8 cellular contexts compared by ENCODE assay signal in the genomic region with DNA sequence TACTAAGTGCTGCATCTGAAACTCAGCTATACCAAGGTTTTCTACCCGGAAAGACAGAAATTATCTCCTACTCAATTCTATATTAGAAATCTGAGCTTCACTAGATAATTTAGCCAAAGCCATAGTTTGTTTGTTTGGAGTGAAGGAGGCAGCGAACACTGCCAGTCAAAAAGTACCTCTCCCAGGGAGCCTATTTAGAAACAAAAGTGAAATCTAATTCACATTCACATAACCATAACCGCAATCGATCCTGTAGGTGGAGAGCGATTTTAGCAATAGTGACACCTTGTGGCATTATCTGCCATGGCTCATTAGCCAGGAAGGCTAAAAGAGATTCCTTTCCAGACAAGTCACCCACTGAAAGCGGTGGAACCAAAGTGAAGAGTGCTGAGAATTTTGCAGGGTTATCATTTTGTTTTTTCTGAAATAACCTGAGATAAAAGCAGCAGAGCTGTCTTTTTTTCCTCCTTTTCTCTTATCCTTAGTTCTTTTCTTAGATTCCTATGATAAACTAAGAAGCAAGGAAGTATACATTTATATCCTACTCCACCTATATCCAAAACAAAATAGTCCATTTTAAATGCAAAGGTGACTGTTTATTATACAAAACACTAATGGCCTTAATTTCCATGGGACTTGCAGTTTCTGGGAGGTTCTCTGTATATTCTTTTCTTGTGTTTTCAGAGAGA.
DNase-seq lines count a peak whose midpoint lies in the region; ATAC-seq and TF ChIP-seq lines count a peak whose summit lies in the region.

No MANE protein-coding gene starts in this region.

- H3K36me3 ChIP-seq in HUES48 (ENCODE audit: control insufficient read depth, insufficient read depth, low read length) (no peaks in the 10 kb centered on the region), OCI-LY1 (ENCODE audit: insufficient read depth, low read length) (no peaks in the 10 kb centered on the region)

- peak; percentile 99 for TF ChIP-seq CTCF in OCI-LY1 (IDR thresholded peaks at IDR 0.05; ENCODE audit: low read length)

- CTCF ChIA-PET in activated naive CD4-positive, alpha-beta T cell treated with anti-CD3 and anti-CD28 coated beads, Interleukin-2, amount 10 ng/mL, durations not matched to agents 7 days and 5 days (lab: Charles Lee), result interaction anchor here (0.6 to 2.9 kb wide), 11 partner anchors 10 to 466 kb away, joined by 3 to 25 read pairs (median 3); no protein-coding TSS in a partner anchor

- H3K9me3 Mint-ChIP-seq in activated naive CD4-positive, alpha-beta T cell treated with anti-CD3 and anti-CD28 coated beads, Interleukin-2, amount 10 ng/mL, durations not matched to agents 7 days and 5 days, result no peaks in the 10 kb centered on the region

- peak overlapping the region; percentile 55 for H3K4me2 ChIP-seq in OCI-LY1 (ENCODE audit: low read length)

- H3K9ac ChIP-seq in HUES48 (ENCODE audit: low read depth, low read length), result no peak overlapping the region
- peak overlapping the region; percentile 22; the same call in 1 of the 2 replicates for H3K9ac ChIP-seq in OCI-LY1 (ENCODE audit: low read length)

- no peaks in the 10 kb centered on the region for H3F3A ChIP-seq in OCI-LY1 (ENCODE audit: insufficient read depth, low read length)

- peaks cover 4% of the 10 kb centered on the region for H3K4me1 Mint-ChIP-seq in activated naive CD4-positive, alpha-beta T cell treated with anti-CD3 and anti-CD28 coated beads, Interleukin-2, amount 10 ng/mL, durations not matched to agents 7 days and 5 days

- ATAC-seq in GM21576 (IDR thresholded peaks at IDR 0.05; ENCODE audit: unreplicated experiment) (peak; percentile 97), Right ventricle myocardium superior (ENCODE audit: poor library complexity) (peak; percentile 85)

- H2AFZ ChIP-seq in OCI-LY1 (ENCODE audit: low read length), result peak overlapping the region; percentile 38

- no peaks in the 10 kb centered on the region for H3K9me2 ChIP-seq in OCI-LY1 (ENCODE audit: low read depth, low read length)

- H3K27me3 Mint-ChIP-seq in activated naive CD4-positive, alpha-beta T cell treated with anti-CD3 and anti-CD28 coated beads, Interleukin-2, amount 10 ng/mL, durations not matched to agents 7 days and 5 days, result peaks cover 14% of the 10 kb centered on the region

- peak overlapping the region; percentile 25 for H3K4me3 Mint-ChIP-seq in activated naive CD4-positive, alpha-beta T cell treated with anti-CD3 and anti-CD28 coated beads, Interleukin-2, amount 10 ng/mL, durations not matched to agents 7 days and 5 days

- H3K4me3 ChIP-seq in HUES48 (ENCODE audit: low read depth, low read length) (peak overlapping the region; percentile 37; the same call in 1 of the 2 replicates), OCI-LY1 (ENCODE audit: low read depth, low read length, poor library complexity, severe bottlenecking) (peak overlapping the region; percentile 30)

- H3K27me3 ChIP-seq in HUES48 (ENCODE audit: control insufficient read depth, insufficient read depth, low read length) (no peaks in the 10 kb centered on the region), OCI-LY1 (ENCODE audit: insufficient read depth, low read length) (no peaks in the 10 kb centered on the region)

- no peaks in the 10 kb centered on the region for H3K36me3 Mint-ChIP-seq in activated naive CD4-positive, alpha-beta T cell treated with anti-CD3 and anti-CD28 coated beads, Interleukin-2, amount 10 ng/mL, durations not matched to agents 7 days and 5 days

- no peaks in the 10 kb centered on the region for H3K79me2 ChIP-seq in OCI-LY1 (ENCODE audit: insufficient read depth, low read length)

- peaks cover 23% of the 10 kb centered on the region for H3K4me1 ChIP-seq in HUES48 (ENCODE audit: control insufficient read depth, insufficient read depth, low read length)
- H3K4me1 ChIP-seq in OCI-LY1 (ENCODE audit: insufficient read depth, low read length, severe bottlenecking), result peaks cover 28% of the 10 kb centered on the region

- intact Hi-C loops in Right ventricle myocardium superior (cut with DNase I), result loop anchor here (5.0 to 10.0 kb wide), 3 partner anchors 186 to 463 kb away; no protein-coding TSS in a partner anchor

- peak; percentile 79 for DNase-seq in GM03348 (ENCODE audit: low spot score)
- peak; percentile 68 for DNase-seq in activated naive CD4-positive, alpha-beta T cell treated with anti-CD3 and anti-CD28 coated beads, Interleukin-2, amount 10 ng/mL, durations not matched to agents 7 days and 5 days
- DNase-seq in Right ventricle myocardium superior, result no peak
- DNase-seq in pulmonary artery endothelial cell (ENCODE audit: low read depth, low spot score), result peak; percentile 33
- DNase-seq in ecto neural progenitor cell (ENCODE audit: low spot score), result no peak

- H3K27ac ChIP-seq in HUES48 (ENCODE audit: low read depth, low read length) (no peak overlapping the region), OCI-LY1 (ENCODE audit: low read depth, low read length, poor library complexity, severe bottlenecking) (peak overlapping the region; percentile 1)

- H4K20me1 ChIP-seq in OCI-LY1 (ENCODE audit: insufficient read depth, low read length), result no peaks in the 10 kb centered on the region

- no peaks in the 10 kb centered on the region for H3K9me3 ChIP-seq in HUES48 (ENCODE audit: control insufficient read depth, insufficient read depth, low read length)
- no peaks in the 10 kb centered on the region for H3K9me3 ChIP-seq in OCI-LY1 (ENCODE audit: low read length)

- no peak overlapping the region for H3K27ac Mint-ChIP-seq in activated naive CD4-positive, alpha-beta T cell treated with anti-CD3 and anti-CD28 coated beads, Interleukin-2, amount 10 ng/mL, durations not matched to agents 7 days and 5 days

Comparison
In these comparisons a context has a peak if more than half of its experiments do, and no peak if none do; other contexts are left out.
1. DNase-seq: peak in GM03348 (single experiment), activated naive CD4-positive, alpha-beta T cell treated with anti-CD3 and anti-CD28 coated beads, Interleukin-2, amount 10 ng/mL, durations not matched to agents 7 days and 5 days (single experiment) and pulmonary artery endothelial cell (single experiment); none in Right ventricle myocardium superior (single experiment) and ecto neural progenitor cell (single experiment).